In the genomic region with DNA sequence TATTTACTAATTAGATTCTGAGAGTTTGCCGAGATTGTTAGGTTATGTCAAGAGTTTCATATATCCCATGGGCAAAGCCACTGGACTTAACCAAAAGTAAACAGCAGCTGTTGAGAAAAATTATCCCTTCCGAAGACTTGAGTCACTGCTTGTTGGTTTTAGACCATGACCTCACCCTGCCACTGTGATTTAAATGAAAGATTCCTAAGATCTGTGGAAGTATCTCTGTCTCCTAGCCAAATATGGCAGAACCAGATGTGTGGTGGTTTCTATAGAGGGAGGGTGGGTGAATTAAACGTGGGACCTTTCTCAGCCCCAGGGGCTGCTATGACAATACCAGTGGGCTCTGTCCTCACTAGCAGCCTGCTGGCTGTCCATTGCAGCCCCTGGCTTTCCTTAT, we compare ENCODE assay signal across 17 cellular contexts. TPM values are rescaled to one million over a fixed set of nuclear protein-coding genes. Genes with fewer than 3 reads are reported as not detected.
DNase-seq lines count a peak whose midpoint lies in the region; ATAC-seq, FAIRE-seq and TF ChIP-seq lines count a peak whose summit lies in the region.
"Had no signal": no experiment of that assay in that cellular context is flagged by ENCODE, and none has a peak within 500 bp of the region (broad histone marks: within the 10 kb centered on the region; RNA-seq: fewer than 3 reads in every experiment).

No MANE protein-coding gene starts in this region.

- POLR2A ChIA-PET in A549 (lab: Yijun Ruan, JAX), result no interaction called here

- no peak for TF ChIP-seq CTCF in A549 (IDR thresholded peaks at IDR 0.05)
- no peak for TF ChIP-seq CTCF in HFFc6 (IDR thresholded peaks at IDR 0.05)

- no peaks in the 10 kb centered on the region for H3K36me3 ChIP-seq in mesenchymal stem cell (ENCODE audit: control insufficient read depth in 1 of 2, insufficient read depth in 2 of 2, low read depth in 1 of 2, low read length in 2 of 2)
- H3K36me3 ChIP-seq: adrenal gland, SJSA1, suprapubic skin had no signal

- peaks cover 12% of the 10 kb centered on the region for H3K27me3 Mint-ChIP-seq in HFFc6 (ENCODE audit: insufficient read depth)
- H3K27me3 Mint-ChIP-seq in activated naive CD4-positive, alpha-beta T cell treated with anti-CD3 and anti-CD28 coated beads, Interleukin-2, amount 10 ng/mL, durations not matched to agents 7 days and 5 days, result peaks cover 22% of the 10 kb centered on the region

- H3K27me3 ChIP-seq in mesenchymal stem cell (ENCODE audit: control insufficient read depth in 1 of 2, insufficient read depth in 1 of 2, low read length in 2 of 2), result peaks cover 0 to 14% of the 10 kb centered on the region in 2 experiments
- H3K27me3 ChIP-seq: adrenal gland, SJSA1 had no signal

- H2BK120ac ChIP-seq in mesenchymal stem cell (ENCODE audit: low read depth, low read length), result no peak overlapping the region

- H2AK5ac ChIP-seq in mesenchymal stem cell (ENCODE audit: low read length, severe bottlenecking), result no peak overlapping the region

- H3K4me3 ChIP-seq in A549, result no peak overlapping the region
- peak overlapping the region in 1 of 2 experiments; percentile 47 for H3K4me3 ChIP-seq in mesenchymal stem cell (ENCODE audit: insufficient read depth in 1 of 2, low read depth in 1 of 2, low read length in 2 of 2)
- H3K4me3 ChIP-seq: adrenal gland, SJSA1, suprapubic skin had no signal

- H3K14ac ChIP-seq in mesenchymal stem cell (ENCODE audit: low read length in 2 of 2), result no peak overlapping the region

- H3K23ac ChIP-seq in mesenchymal stem cell (ENCODE audit: low read length in 2 of 2), result no peak overlapping the region

- peak in 1 of 2 experiments; percentile 18 for DNase-seq in A549 (ENCODE audit: low read depth in 1 of 2, low spot score in 1 of 2)
- peak; percentile 65 for DNase-seq in HFFc6
- DNase-seq in astrocyte of the hippocampus (ENCODE audit: low read depth, low spot score), result peak; percentile 58
- DNase-seq in mesenchymal stem cell, result no peak
- no peak for DNase-seq in activated naive CD4-positive, alpha-beta T cell treated with anti-CD3 and anti-CD28 coated beads, Interleukin-2, amount 10 ng/mL, durations not matched to agents 7 days and 5 days
- DNase-seq in hypothalamus (lab: John Stamatoyannopoulos, UW), result no peak
- no peak for DNase-seq in NCI-H146 treated with DMSO at 0.1 percent for 48 hours (lab: John Stamatoyannopoulos, UW; ENCODE audit: unreplicated experiment)
- DNase-seq in SHP77 treated with DMSO at 0.1 percent for 48 hours (lab: John Stamatoyannopoulos, UW), result no peak
- DNase-seq: ACHN; activated CD4-positive, alpha-beta T cell treated with anti-CD3 and anti-CD28 coated beads, Interleukin-2, amount 50 U/mL, for 4 hours; adrenal gland; NCI-H1930; NCI-H774 had no signal

- H2BK12ac ChIP-seq in mesenchymal stem cell (ENCODE audit: low read length in 2 of 2), result no peak overlapping the region

- H3K4ac ChIP-seq in mesenchymal stem cell (ENCODE audit: low read depth in 1 of 2, low read length in 2 of 2), result no peak overlapping the region

- H3K4me2 ChIP-seq in A549 (no peak overlapping the region), mesenchymal stem cell (ENCODE audit: low read length, poor library complexity, severe bottlenecking) (no peak overlapping the region)

- H3K9me3 ChIP-seq in A549 (peaks cover 23% of the 10 kb centered on the region), mesenchymal stem cell (ENCODE audit: control insufficient read depth, low read length) (no peaks in the 10 kb centered on the region)
- H3K9me3 ChIP-seq: adrenal gland, SJSA1, suprapubic skin had no signal

- H3K9me3 Mint-ChIP-seq in HFFc6, result no peaks in the 10 kb centered on the region
- peaks cover 2% of the 10 kb centered on the region for H3K9me3 Mint-ChIP-seq in activated naive CD4-positive, alpha-beta T cell treated with anti-CD3 and anti-CD28 coated beads, Interleukin-2, amount 10 ng/mL, durations not matched to agents 7 days and 5 days

- peak; percentile 44 to 52; a peak in 4 of 6 replicates for ATAC-seq in A549

- no peak for FAIRE-seq in A549 (lab: Jason Lieb, UNC)
- FAIRE-seq: endothelial cell of umbilical vein, keratinocyte had no signal

- no peak overlapping the region for H2BK15ac ChIP-seq in mesenchymal stem cell (ENCODE audit: low read depth, poor library complexity, severe bottlenecking)

- H3K4me3 Mint-ChIP-seq in HFFc6, result peak overlapping the region; percentile 13; the same call in 1 of the 2 replicates
- no peak overlapping the region for H3K4me3 Mint-ChIP-seq in activated naive CD4-positive, alpha-beta T cell treated with anti-CD3 and anti-CD28 coated beads, Interleukin-2, amount 10 ng/mL, durations not matched to agents 7 days and 5 days

- H3K27ac ChIP-seq in A549, result no peak overlapping the region
- no peak overlapping the region for H3K27ac ChIP-seq in mesenchymal stem cell (ENCODE audit: low read length, poor library complexity, severe bottlenecking)
- H3K27ac ChIP-seq: adrenal gland, SJSA1, suprapubic skin had no signal

- TF ChIP-seq EP300 in A549 (IDR thresholded peaks at IDR 0.05), result no peak

- no peak overlapping the region for H3K18ac ChIP-seq in mesenchymal stem cell (ENCODE audit: low read depth in 1 of 2, low read length in 2 of 2)

- CTCF ChIA-PET in A549 (lab: Yijun Ruan, JAX), result interaction anchor here (0.9 to 3.8 kb wide), 3 partner anchors 9 to 102 kb away, joined by 3 to 15 read pairs (median 4); no protein-coding TSS in a partner anchor
- CTCF ChIA-PET in activated naive CD4-positive, alpha-beta T cell treated with anti-CD3 and anti-CD28 coated beads, Interleukin-2, amount 10 ng/mL, durations not matched to agents 7 days and 5 days (lab: Charles Lee), result interaction anchor here (1.4 to 3.2 kb wide), 2 partner anchors 8 to 101 kb away, joined by 3 to 13 read pairs; no protein-coding TSS in a partner anchor

- H4K8ac ChIP-seq in mesenchymal stem cell (ENCODE audit: low read length), result no peak overlapping the region

- no peak for TF ChIP-seq POLR2A in A549 (IDR thresholded peaks at IDR 0.05; ENCODE audit: low read length)

- no peak overlapping the region for H2AFZ ChIP-seq in mesenchymal stem cell (ENCODE audit: low read depth, low read length)

- no peak for TF ChIP-seq RAD21 in A549 (conservative IDR thresholded peaks at IDR 0.05 in 1 of 2, IDR thresholded peaks at IDR 0.05 in 1 of 2)

- no peaks in the 10 kb centered on the region for H3K36me3 Mint-ChIP-seq in HFFc6 (ENCODE audit: low read depth)
- no peaks in the 10 kb centered on the region for H3K36me3 Mint-ChIP-seq in activated naive CD4-positive, alpha-beta T cell treated with anti-CD3 and anti-CD28 coated beads, Interleukin-2, amount 10 ng/mL, durations not matched to agents 7 days and 5 days

- H3K9ac ChIP-seq in mesenchymal stem cell (ENCODE audit: low read length), result peak overlapping the region; percentile 45

- H3K79me1 ChIP-seq in mesenchymal stem cell (replicated peaks; ENCODE audit: low read length, poor library complexity, severe bottlenecking), result no peaks in the 10 kb centered on the region

- H3K4me1 Mint-ChIP-seq in HFFc6 (ENCODE audit: low read depth), result peaks cover 21% of the 10 kb centered on the region
- H3K4me1 Mint-ChIP-seq in activated naive CD4-positive, alpha-beta T cell treated with anti-CD3 and anti-CD28 coated beads, Interleukin-2, amount 10 ng/mL, durations not matched to agents 7 days and 5 days, result peaks cover 5% of the 10 kb centered on the region

- H4K91ac ChIP-seq in mesenchymal stem cell (ENCODE audit: low read length), result no peak overlapping the region

- 1% methylated on average over 3 of the region's 3 CpGs for WGBS in A549 (ENCODE audit: missing lambda C conversion rate)
- WGBS in mesenchymal stem cell, result 31% methylated on average over 2 of the region's 3 CpGs

- H3K27ac Mint-ChIP-seq in HFFc6, result peak overlapping the region; percentile 33; the same call in 1 of the 2 replicates
- no peak overlapping the region for H3K27ac Mint-ChIP-seq in activated naive CD4-positive, alpha-beta T cell treated with anti-CD3 and anti-CD28 coated beads, Interleukin-2, amount 10 ng/mL, durations not matched to agents 7 days and 5 days

- H3K4me1 ChIP-seq in A549 (peaks cover 4% of the 10 kb centered on the region; the same call in 1 of the 3 replicates), mesenchymal stem cell (ENCODE audit: control insufficient read depth, insufficient read depth, low read depth, low read length) (no peaks in the 10 kb centered on the region)
- H3K4me1 ChIP-seq: adrenal gland, SJSA1 had no signal

- no peak overlapping the region for H2BK5ac ChIP-seq in mesenchymal stem cell (ENCODE audit: low read depth, low read length, poor library complexity, severe bottlenecking)

TF ChIP-seq in A549, 52 proteins besides CTCF, POLR2A, EP300 and RAD21:
- TF ChIP-seq, protein P1, sequence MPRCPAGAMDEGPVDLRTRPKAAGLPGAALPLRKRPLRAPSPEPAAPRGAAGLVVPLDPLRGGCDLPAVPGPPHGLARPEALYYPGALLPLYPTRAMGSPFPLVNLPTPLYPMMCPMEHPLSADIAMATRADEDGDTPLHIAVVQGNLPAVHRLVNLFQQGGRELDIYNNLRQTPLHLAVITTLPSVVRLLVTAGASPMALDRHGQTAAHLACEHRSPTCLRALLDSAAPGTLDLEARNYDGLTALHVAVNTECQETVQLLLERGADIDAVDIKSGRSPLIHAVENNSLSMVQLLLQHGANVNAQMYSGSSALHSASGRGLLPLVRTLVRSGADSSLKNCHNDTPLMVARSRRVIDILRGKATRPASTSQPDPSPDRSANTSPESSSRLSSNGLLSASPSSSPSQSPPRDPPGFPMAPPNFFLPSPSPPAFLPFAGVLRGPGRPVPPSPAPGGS (IDR thresholded peaks at IDR 0.05), result no peak

RNA-seq across cellular contexts. Expression of a gene that starts 19.3 kb away (rescaled TPM):
- not detected in 2 replicates for polyA plus RNA-seq in A549 (2011; rRNA removed)
- polyA plus RNA-seq in A549 (2012; cell fraction: cytosol; rRNA removed), result not detected in 2 replicates
- polyA plus RNA-seq in A549 (2012; cell fraction: nucleus; rRNA removed), result not detected in 2 replicates
- polyA plus RNA-seq in A549 (2017; fragmentation: RNase III; extraction: RNeasy Plus Mini Kit Qiagen cat#74134 plus additional on column Dnase treatment), result not detected in 3 replicates
- polyA minus RNA-seq in A549 (2011; rRNA and poly(A)+ RNA removed), result not detected in 2 replicates
- not detected for total RNA-seq in HFFc6 (2021; fragmentation: NEBNext Ultra II Directional; extraction: Animal tissue kit (Norgen Biotek cat#: 25700))
- polyA plus RNA-seq in mesenchymal stem cell (2013, experiment 1 of 2), result not detected
- not detected for polyA plus RNA-seq in mesenchymal stem cell (2013, experiment 2 of 2)
- total RNA-seq: adrenal gland, endothelial cell of umbilical vein, SJSA1 had no signal
- polyA plus RNA-seq: endothelial cell of umbilical vein, keratinocyte had no signal

RNA-seq across cellular contexts. Expression of a gene that starts 54.4 kb away (rescaled TPM):
- polyA plus RNA-seq in A549 (2011; rRNA removed) (not detected in 2 replicates), A549 (2017; fragmentation: RNase III; extraction: RNeasy Plus Mini Kit Qiagen cat#74134 plus additional on column Dnase treatment) (0.06 TPM in 1 of 3 replicates, not detected in the others)
- 0.05 TPM in 2 replicates for polyA plus RNA-seq in A549 (2012; cell fraction: cytosol; rRNA removed)
- polyA plus RNA-seq in A549 (2012; cell fraction: nucleus; rRNA removed), result 0.01 and 0.06 TPM in 2 replicates
- not detected in 2 replicates for polyA minus RNA-seq in A549 (2011; rRNA and poly(A)+ RNA removed)
- not detected for total RNA-seq in HFFc6 (2021; fragmentation: NEBNext Ultra II Directional; extraction: Animal tissue kit (Norgen Biotek cat#: 25700))
- polyA plus RNA-seq in mesenchymal stem cell (2013, experiment 1 of 2), result not detected
- polyA plus RNA-seq in mesenchymal stem cell (2013, experiment 2 of 2), result not detected
- total RNA-seq: endothelial cell of umbilical vein, SJSA1 had no signal
- polyA plus RNA-seq: endothelial cell of umbilical vein, keratinocyte had no signal

Comparison
In these comparisons a context has a peak if more than half of its experiments do, and no peak if none do; other contexts are left out.
1. DNase-seq: peak in HFFc6 (single experiment) and astrocyte of the hippocampus (single experiment); none in mesenchymal stem cell (single experiment), activated naive CD4-positive, alpha-beta T cell treated with anti-CD3 and anti-CD28 coated beads, Interleukin-2, amount 10 ng/mL, durations not matched to agents 7 days and 5 days (single experiment), hypothalamus (0 of 51), NCI-H146 treated with DMSO at 0.1 percent for 48 hours (single experiment) and SHP77 treated with DMSO at 0.1 percent for 48 hours (single experiment).